1 cellular context compared by ENCODE assay signal in genomic region chr1:21331752-21332480, GRCh38.
TF ChIP-seq lines count a peak whose summit lies in the region.

No MANE protein-coding gene starts in this region.

TF ChIP-seq in HEK293, 187 proteins besides CTCF, POLR2A, EP300 and RAD21 (continued from another document):
- TF ChIP-seq SP7 (tag by site-specific recombination; IDR thresholded peaks at IDR 0.05) = peak; percentile 43
- peak; percentile 87 for TF ChIP-seq FEZF1 (tag by site-specific recombination; IDR thresholded peaks at IDR 0.05)
